ENCODE assay signal across 2 cellular contexts in genomic region chr1:12155328-12155727, GRCh38.
TF ChIP-seq lines count a peak whose summit lies in the region.

No MANE protein-coding gene starts in this region.

TF ChIP-seq in SK-N-SH, 30 proteins besides CTCF, POLR2A, EP300 and RAD21 (continued from another document):
- TF ChIP-seq IRF3 (IDR thresholded peaks at IDR 0.05; ENCODE audit: low read depth, low read length) (no peak), TAF1 (IDR thresholded peaks at IDR 0.05; ENCODE audit: borderline replicate concordance, low read depth, low read length) (no peak), CHD2 (IDR thresholded peaks at IDR 0.05; ENCODE audit: low read length, partially characterized antibody) (peak; percentile 53), MXI1 (IDR thresholded peaks at IDR 0.05; ENCODE audit: low read depth, low read length) (peak; percentile 31; the same call in 1 of the 2 replicates), EZH2phosphoT487 (IDR thresholded peaks at IDR 0.05; ENCODE audit: borderline replicate concordance, low read depth) (no peak)

TF ChIP-seq in SK-N-SH treated with all-trans-retinoic acid at 6 μM for 48 hours, 23 proteins besides CTCF, POLR2A, EP300 and RAD21 (continued from another document):
- TF ChIP-seq CREB5 (CRISPR knock-in tag; IDR thresholded peaks at IDR 0.05; ENCODE audit: low read depth) (no peak), ARNTL (CRISPR knock-in tag; IDR thresholded peaks at IDR 0.05; ENCODE audit: borderline replicate concordance, low read depth) (no peak), RARB (CRISPR knock-in tag; IDR thresholded peaks at IDR 0.05) (no peak), TCF4 (CRISPR knock-in tag; IDR thresholded peaks at IDR 0.05; ENCODE audit: borderline replicate concordance) (no peak), CSDC2 (CRISPR knock-in tag; IDR thresholded peaks at IDR 0.05) (no peak), TSHZ2 (CRISPR knock-in tag; IDR thresholded peaks at IDR 0.05) (no peak)
- TF ChIP-seq, protein P1, sequence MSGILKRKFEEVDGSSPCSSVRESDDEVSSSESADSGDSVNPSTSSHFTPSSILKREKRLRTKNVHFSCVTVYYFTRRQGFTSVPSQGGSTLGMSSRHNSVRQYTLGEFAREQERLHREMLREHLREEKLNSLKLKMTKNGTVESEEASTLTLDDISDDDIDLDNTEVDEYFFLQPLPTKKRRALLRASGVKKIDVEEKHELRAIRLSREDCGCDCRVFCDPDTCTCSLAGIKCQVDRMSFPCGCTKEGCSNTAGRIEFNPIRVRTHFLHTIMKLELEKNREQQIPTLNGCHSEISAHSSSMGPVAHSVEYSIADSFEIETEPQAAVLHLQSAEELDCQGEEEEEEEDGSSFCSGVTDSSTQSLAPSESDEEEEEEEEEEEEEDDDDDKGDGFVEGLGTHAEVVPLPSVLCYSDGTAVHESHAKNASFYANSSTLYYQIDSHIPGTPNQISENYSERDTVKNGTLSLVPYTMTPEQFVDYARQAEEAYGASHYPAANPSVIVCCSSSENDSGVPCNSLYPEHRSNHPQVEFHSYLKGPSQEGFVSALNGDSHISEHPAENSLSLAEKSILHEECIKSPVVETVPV (CRISPR knock-in tag; IDR thresholded peaks at IDR 0.05): no peak
